In the genomic region with DNA sequence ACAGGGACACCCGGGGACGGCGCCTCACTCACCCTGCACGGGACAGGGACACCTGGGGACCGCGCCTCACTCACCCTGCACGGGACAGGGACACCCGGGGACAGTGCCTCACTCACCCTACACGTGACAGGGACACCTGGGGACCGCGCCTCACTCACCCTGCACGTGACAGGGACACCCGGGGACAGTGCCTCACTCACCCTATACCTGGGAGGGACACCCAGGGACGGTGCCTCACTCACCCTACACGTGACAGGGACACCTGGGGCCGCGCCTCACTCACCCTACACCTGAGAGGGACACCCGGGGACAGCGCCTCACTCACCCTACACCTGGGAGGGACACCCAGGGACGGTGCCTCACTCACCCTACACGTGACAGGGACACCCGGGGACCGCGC, we compare ENCODE assay signal across 10 cellular contexts. TPM values are rescaled to one million over a fixed set of nuclear protein-coding genes. Genes with fewer than 3 reads are reported as not detected.
A peak's percentile ranks its signal among the peaks of the same experiment; 100 is the strongest.
DNase-seq lines count a peak whose midpoint lies in the region; ATAC-seq, FAIRE-seq and TF ChIP-seq lines count a peak whose summit lies in the region.
"Not testable (repeated sequence)": the region's sequence is repeated elsewhere in the genome, so short reads cannot be mapped to it uniquely, and the experiment has no call there.
"Had no signal": no experiment of that assay in that cellular context is flagged by ENCODE, and none has a peak within 500 bp of the region (broad histone marks: within the 10 kb centered on the region; RNA-seq: fewer than 3 reads in every experiment).

No MANE protein-coding gene starts in this region.

- ATAC-seq in mucosa of descending colon: not testable (repeated sequence)

- not testable (repeated sequence) for H3K9ac ChIP-seq in colonic mucosa (ENCODE audit: low read depth in 2 of 2, low read length in 2 of 2); kidney (ENCODE audit: low read length in 2 of 2)

- H3K4me3 ChIP-seq in Peyer's patch; colonic mucosa; kidney (ENCODE audit: low read length in 2 of 2); mucosa of descending colon; small intestine (ENCODE audit: low read depth in 1 of 2, low read length in 2 of 2): not testable (repeated sequence)

- DNase-seq in Peyer's patch (peak in 2 of 3 donors; percentile 62 to 63), colonic mucosa (peak; percentile 19), kidney (peak; percentile 22), mucosa of descending colon (peak in 2 of 3 donors; percentile 53 to 60), small intestine (peak; percentile 20)
- peak; percentile 21 for DNase-seq in activated CD8-positive, alpha-beta memory T cell treated with anti-CD3 and anti-CD28 coated beads for 24 hours
- DNase-seq in activated T-cell treated with anti-CD3 and anti-CD28 coated beads, Interleukin-2, amount 50 U/mL, for 48 hours: peak; percentile 9 to 12

- intact Hi-C loops in colonic mucosa (cut with DNase I); kidney (cut with DNase I); mucosa of descending colon (cut with DNase I, micrococcal nuclease): not testable (repeated sequence)

- not testable (repeated sequence) for H3K27me3 ChIP-seq in Peyer's patch; colonic mucosa; small intestine (ENCODE audit: control insufficient read depth in 2 of 2, insufficient read depth in 2 of 2, low read length in 2 of 2)

- not testable (repeated sequence) for TF ChIP-seq CTCF in Peyer's patch (IDR thresholded peaks at IDR 0.05); colonic mucosa (IDR thresholded peaks at IDR 0.05); kidney (IDR thresholded peaks at IDR 0.05; ENCODE audit: borderline replicate concordance, extremely low read depth, insufficient read depth); mucosa of descending colon (IDR thresholded peaks at IDR 0.05)

- peaks cover 0 to 15% (median 9%) of the 10 kb centered on the region in 4 donors for H3K4me1 ChIP-seq in Peyer's patch
- H3K4me1 ChIP-seq in colonic mucosa; kidney (ENCODE audit: control insufficient read depth in 1 of 2, insufficient read depth in 1 of 2, low read depth in 1 of 2, low read length in 2 of 2); small intestine (ENCODE audit: control insufficient read depth in 2 of 2, insufficient read depth in 1 of 2, low read depth in 1 of 2, low read length in 1 of 2): not testable (repeated sequence)
- peaks cover 14% of the 10 kb centered on the region for H3K4me1 ChIP-seq in mucosa of descending colon (ENCODE audit: low read depth)

- TF ChIP-seq POLR2A in Peyer's patch (IDR thresholded peaks at IDR 0.05): not testable (repeated sequence)

- peak overlapping the region in 2 of 4 donors; percentile 43 to 56 for H3K27ac ChIP-seq in Peyer's patch
- not testable (repeated sequence) for H3K27ac ChIP-seq in colonic mucosa; kidney (ENCODE audit: low read depth in 2 of 2, low read length in 2 of 2); small intestine (ENCODE audit: low read depth in 1 of 2, low read length in 1 of 2)

- not testable (repeated sequence) for H3K9me3 ChIP-seq in Peyer's patch; colonic mucosa; kidney (ENCODE audit: control insufficient read depth in 1 of 2, low read length in 2 of 2); mucosa of descending colon; small intestine (ENCODE audit: control insufficient read depth, low read depth)

- H3K36me3 ChIP-seq in Peyer's patch; colonic mucosa; kidney (ENCODE audit: control insufficient read depth in 1 of 2, insufficient read depth in 2 of 2, low read length in 2 of 2); mucosa of descending colon (ENCODE audit: low read depth); small intestine (ENCODE audit: control insufficient read depth in 2 of 2, insufficient read depth in 2 of 2, low read length in 2 of 2): not testable (repeated sequence)

- WGBS in small intestine, 3 donors: 45 to 70% (median 56%) methylated on average over 19 to 24 of the region's 24 CpGs

- not testable (repeated sequence) for FAIRE-seq in kidney (lab: Jason Lieb, UNC); small intestine (lab: Jason Lieb, UNC)

RNA-seq across cellular contexts. Expression of gene TERT, which starts 3.9 kb away (rescaled TPM):
- 1 to 10 TPM in 3 of 4 donors, under 1 TPM in 1; 0.70 to 6.6 (median 1.6) TPM for total RNA-seq in Peyer's patch
- 10 to 100 TPM in 1 of 2 donors, under 1 TPM in 1; 0.72 to 13.7 TPM for total RNA-seq in colonic mucosa
- total RNA-seq in kidney: 0.91 TPM
- polyA plus RNA-seq in kidney (ENCODE audit: insufficient read depth, low read depth, low replicate concordance): not detected
- 1 to 10 TPM; 2.1 to 5.0 (median 2.8) TPM for total RNA-seq in mucosa of descending colon
- polyA plus RNA-seq in small intestine: 1 to 10 TPM in 1 of 3 donors, under 1 TPM in 1, not detected in 1; 0.54 to 1.4 TPM
- total RNA-seq: CD4-positive, alpha-beta memory T cell had no signal
- polyA plus RNA-seq: AG04450, CD14-positive monocyte had no signal

RNA-seq across cellular contexts. Expression of gene CLPTM1L, which starts 53.9 kb away (rescaled TPM):
- total RNA-seq in Peyer's patch: 100 to 1,000 TPM; 115 to 209 (median 143) TPM
- 100 to 1,000 TPM in 1 of 2 donors, 10 to 100 TPM in 1; 80.1 to 138 TPM for total RNA-seq in colonic mucosa
- 96.6 TPM for total RNA-seq in kidney
- 135 TPM for polyA plus RNA-seq in kidney (ENCODE audit: insufficient read depth, low read depth, low replicate concordance)
- 100 to 1,000 TPM in 1 of 3 donors, 10 to 100 TPM in 2; 86.6 to 101 (median 97.6) TPM for total RNA-seq in mucosa of descending colon
- 10 to 100 TPM; 45.8 to 99.7 (median 56.7) TPM for polyA plus RNA-seq in small intestine

Comparison
In these comparisons a context has a peak if more than half of its experiments do, and no peak if none do; other contexts are left out.
1. DNase-seq: peak in every context shown above with its lines; median percentile 62 in Peyer's patch; 56 in mucosa of descending colon; 22 in kidney; 21 in activated CD8-positive, alpha-beta memory T cell treated with anti-CD3 and anti-CD28 coated beads for 24 hours; 20 in small intestine; 19 in colonic mucosa; 10 in activated T-cell treated with anti-CD3 and anti-CD28 coated beads, Interleukin-2, amount 50 U/mL, for 48 hours.